ENCODE assay signal across 17 cellular contexts in the genomic region with DNA sequence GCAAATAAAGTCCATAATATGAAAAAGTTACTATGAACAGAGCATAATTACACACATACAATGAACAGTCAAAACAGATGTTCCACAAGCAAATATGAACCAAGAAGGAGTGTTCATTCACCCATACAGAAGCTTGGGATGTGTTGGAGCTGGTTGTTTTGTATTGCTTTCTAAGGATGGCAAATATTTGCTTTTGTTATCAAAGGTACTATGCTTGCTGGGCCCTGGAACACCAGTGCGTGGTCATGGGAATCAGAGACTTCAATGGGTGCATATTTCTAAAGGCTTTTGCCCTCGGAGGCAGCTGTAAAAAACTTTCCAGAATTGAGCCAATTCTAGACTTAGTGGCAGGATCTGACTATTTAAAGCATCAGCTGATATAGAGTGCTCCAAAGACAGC.
A peak's percentile ranks its signal among the peaks of the same experiment; 100 is the strongest.
DNase-seq lines count a peak whose midpoint lies in the region; ATAC-seq, FAIRE-seq and TF ChIP-seq lines count a peak whose summit lies in the region.
"Had no signal": no experiment of that assay in that cellular context is flagged by ENCODE, and none has a peak within 500 bp of the region (broad histone marks: within the 10 kb centered on the region; RNA-seq: fewer than 3 reads in every experiment).

No MANE protein-coding gene starts in this region.

- H3K36me3 ChIP-seq in pancreas = no peaks in the 10 kb centered on the region
- H3K36me3 ChIP-seq in brain microvascular endothelial cell (replicated peaks) = no peaks in the 10 kb centered on the region
- H3K36me3 ChIP-seq: HAP-1 had no signal

- H3K4me1 ChIP-seq in pancreas = no peaks in the 10 kb centered on the region
- H3K4me1 ChIP-seq: HAP-1 had no signal

- WGBS in pancreas, 2 donors = 7 to 18% methylated on average over 2 of the region's 2 CpGs

- peak; percentile 36 to 83 (median 70) for ATAC-seq in pancreas
- ATAC-seq: CD8-positive, alpha-beta T cell; stimulated activated naive B cell treated with anti-CD40 and anti-IgM and Interleukin-4, amounts not matched to agents 10 μg/mL and 1 μg/mL and 100 μg/mL, for 72 hours had no signal

- H3K27ac ChIP-seq in pancreas (no peak overlapping the region), brain microvascular endothelial cell (no peak overlapping the region)
- H3K27ac ChIP-seq: coronary artery had no signal

- no peaks in the 10 kb centered on the region for H3K9me3 ChIP-seq in pancreas
- H3K9me3 ChIP-seq: HAP-1 had no signal

- no peak for TF ChIP-seq CTCF in pancreas (IDR thresholded peaks at IDR 0.05)
- no peak for TF ChIP-seq CTCF in brain microvascular endothelial cell (IDR thresholded peaks at IDR 0.05; ENCODE audit: low read depth, low read length, missing control alignments)

- H3K27me3 ChIP-seq in pancreas (peaks cover 0 to 3% (median 0%) of the 10 kb centered on the region in 4 donors), brain microvascular endothelial cell (replicated peaks) (no peaks in the 10 kb centered on the region)

- intact Hi-C loops in pancreas (cut with DNase I) = no loop called here

- no peak for FAIRE-seq in pancreas (lab: Jason Lieb, UNC)
- FAIRE-seq: endometrium had no signal

- DNase-seq in HT-29 (ENCODE audit: low spot score) (peak; percentile 35), NCI-H146 treated with DMSO at 0.1 percent for 48 hours (lab: John Stamatoyannopoulos, UW; ENCODE audit: unreplicated experiment) (peak; percentile 39), NCI-H774 (lab: John Stamatoyannopoulos, UW) (peak; percentile 76), pancreas (no peak), brain microvascular endothelial cell (no peak), UCSD-AML1 (lab: John Stamatoyannopoulos, UW; ENCODE audit: unreplicated experiment) (no peak)
- DNase-seq in activated T-cell treated with anti-CD3 and anti-CD28 coated beads, Interleukin-2, amount 50 U/mL, for 48 hours = no peak
- DNase-seq: activated CD4-positive, alpha-beta T cell treated with anti-CD3 and anti-CD28 coated beads, Interleukin-2, amount 50 U/mL, for 1 hour; CD8-positive, alpha-beta T cell; NCI-H1436 treated with DMSO at 0.1 percent for 48 hours; NCI-H524; Right ventricle myocardium superior; stimulated activated CD4-positive, alpha-beta T cell treated with anti-CD3 and anti-CD28 coated beads, Interleukin-2, amount 100 ng/mL, for 24 hours; stimulated activated naive B cell treated with anti-CD40 and anti-IgM and Interleukin-4, amounts not matched to agents 10 μg/mL and 1 μg/mL and 100 μg/mL, for 72 hours had no signal

- H3K4me3 ChIP-seq in pancreas (no peak overlapping the region), brain microvascular endothelial cell (ENCODE audit: low read depth, low read length) (no peak overlapping the region)
- H3K4me3 ChIP-seq: coronary artery, HAP-1 had no signal

- in situ Hi-C loops in brain microvascular endothelial cell (cut with HindIII; ENCODE audit: low pct_ligation_motif_present, low sequenced_read_pairs) = no loop called here

Comparison
In these comparisons a context has a peak if more than half of its experiments do, and no peak if none do; other contexts are left out.
1. DNase-seq: peak in HT-29 (single experiment), NCI-H146 treated with DMSO at 0.1 percent for 48 hours (single experiment) and NCI-H774 (single experiment); none in pancreas (0 of 6), activated T-cell treated with anti-CD3 and anti-CD28 coated beads, Interleukin-2, amount 50 U/mL, for 48 hours (0 of 2), brain microvascular endothelial cell (single experiment) and UCSD-AML1 (single experiment).